ENCODE assay signal across 25 cellular contexts in the genomic region with DNA sequence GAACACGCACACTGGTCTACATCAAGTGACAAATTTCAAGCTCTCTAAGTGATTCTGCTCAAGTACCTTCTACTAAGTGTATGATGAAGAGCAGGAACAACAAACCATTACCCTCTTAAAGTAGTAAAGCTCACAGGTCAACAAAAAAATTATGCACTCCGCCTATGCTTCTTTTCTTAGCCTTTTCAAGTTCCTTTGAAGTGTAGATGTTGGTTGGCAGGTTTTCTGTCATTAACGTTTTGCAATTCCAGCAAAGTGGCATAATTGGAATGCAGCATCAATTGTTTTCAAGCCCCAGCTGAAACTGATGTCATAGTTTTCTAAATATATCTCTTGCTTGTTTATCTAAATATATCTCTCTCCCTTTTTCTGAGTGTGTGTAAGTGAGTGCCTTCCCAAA.
DNase-seq lines count a peak whose midpoint lies in the region; TF ChIP-seq lines count a peak whose summit lies in the region.
"Had no signal": no experiment of that assay in that cellular context is flagged by ENCODE, and none has a peak within 500 bp of the region (broad histone marks: within the 10 kb centered on the region; RNA-seq: fewer than 3 reads in every experiment).

No MANE protein-coding gene starts in this region.

- TF ChIP-seq RAD21 in neural cell (conservative IDR thresholded peaks at IDR 0.05): no peak

- H3K9ac ChIP-seq in neural cell (ENCODE audit: low read length): no peak overlapping the region

- H3K9me3 ChIP-seq in neural cell (ENCODE audit: low read length): peaks cover 4% of the 10 kb centered on the region
- H3K9me3 ChIP-seq: pancreas, right atrium auricular region, transverse colon had no signal

- H3K4me3 ChIP-seq in fibroblast of pulmonary artery (replicated peaks; ENCODE audit: low read depth, low read length) (no peak overlapping the region), neural cell (ENCODE audit: low read length) (no peak overlapping the region)
- H3K4me3 ChIP-seq: mucosa of descending colon, pancreas, right atrium auricular region, transverse colon had no signal

- no peaks in the 10 kb centered on the region for H4K20me1 ChIP-seq in neural cell (ENCODE audit: insufficient read depth)

- TF ChIP-seq CTCF in fibroblast of pulmonary artery (IDR thresholded peaks at IDR 0.05; ENCODE audit: low read length, missing control alignments): no peak
- TF ChIP-seq CTCF in neural cell (IDR thresholded peaks at IDR 0.05; ENCODE audit: poor library complexity, severe bottlenecking): no peak

- no peak overlapping the region for H2AFZ ChIP-seq in neural cell (ENCODE audit: low read depth, low read length)

- H3K27me3 ChIP-seq in neural cell (ENCODE audit: insufficient read depth, low read depth, low read length): no peaks in the 10 kb centered on the region
- H3K27me3 ChIP-seq: pancreas, right atrium auricular region, transverse colon had no signal

- no peaks in the 10 kb centered on the region for H3K36me3 ChIP-seq in neural cell (ENCODE audit: insufficient read depth, low read length)
- H3K36me3 ChIP-seq: pancreas, right atrium auricular region, transverse colon had no signal

- no peak for TF ChIP-seq EP300 in neural cell (conservative IDR thresholded peaks at IDR 0.05; ENCODE audit: poor library complexity, severe bottlenecking)

- no peaks in the 10 kb centered on the region for H3F3A ChIP-seq in neural cell (ENCODE audit: insufficient read depth, low read length, poor library complexity, severe bottlenecking)

- no peaks in the 10 kb centered on the region for H3K9me2 ChIP-seq in neural cell (ENCODE audit: insufficient read depth, low read length)

- no peaks in the 10 kb centered on the region for H3K79me2 ChIP-seq in neural cell (replicated peaks; ENCODE audit: insufficient read depth, low read length)

- H3K4me2 ChIP-seq in neural cell (ENCODE audit: low read length): no peak overlapping the region

- DNase-seq in DMS53 (lab: John Stamatoyannopoulos, UW) (peak; percentile 67), NCI-H1436 treated with DMSO at 0.1 percent for 48 hours (lab: John Stamatoyannopoulos, UW) (peak; percentile 19), fibroblast of pulmonary artery (ENCODE audit: low read depth) (peak; percentile 3), NCI-H2196 treated with DMSO at 0.1 percent for 48 hours (lab: John Stamatoyannopoulos, UW; ENCODE audit: unreplicated experiment) (no peak), HPDE6-E6E7 (ENCODE audit: extremely low spot score) (no peak), D341Med (ENCODE audit: low spot score) (no peak)
- DNase-seq: activated CD4-positive, alpha-beta T cell treated with anti-CD3 and anti-CD28 coated beads, Interleukin-2, amount 10 ng/mL, durations not matched to agents 24 days and 14 days; activated gamma-delta T cell; activated naive CD8-positive, alpha-beta T cell treated with anti-CD3 and anti-CD28 coated beads, Interleukin-2, amount 10 ng/mL, durations not matched to agents 7 days and 5 days; activated T-cell treated with anti-CD3 and anti-CD28 coated beads, Interleukin-2, amount 50 U/mL, for 24 hours; Calu3; central memory CD4-positive, alpha-beta T cell; EL; hypothalamus; mucosa of descending colon; NCI-H1092; NCI-H2081 treated with DMSO at 0.1 percent for 48 hours; NCI-H524; pancreas; Right ventricle myocardium superior; stimulated activated CD4-positive, alpha-beta T cell treated with anti-CD3 and anti-CD28 coated beads, Interleukin-2, amount 100 ng/mL, for 48 hours; T-helper 9 cell; transverse colon had no signal

- peak overlapping the region; percentile 54 for H3K27ac ChIP-seq in neural cell (ENCODE audit: low read length)
- H3K27ac ChIP-seq: pancreas, right atrium auricular region, transverse colon had no signal

TF ChIP-seq in neural cell, 6 proteins besides CTCF, POLR2A, EP300 and RAD21:
- TF ChIP-seq POLR2AphosphoS5 (IDR thresholded peaks at IDR 0.05): no peak
- TF ChIP-seq EZH2 (IDR thresholded peaks at IDR 0.05; ENCODE audit: borderline replicate concordance, insufficient read depth, low read length, poor library complexity, severe bottlenecking): no peak
- TF ChIP-seq, protein P1, sequence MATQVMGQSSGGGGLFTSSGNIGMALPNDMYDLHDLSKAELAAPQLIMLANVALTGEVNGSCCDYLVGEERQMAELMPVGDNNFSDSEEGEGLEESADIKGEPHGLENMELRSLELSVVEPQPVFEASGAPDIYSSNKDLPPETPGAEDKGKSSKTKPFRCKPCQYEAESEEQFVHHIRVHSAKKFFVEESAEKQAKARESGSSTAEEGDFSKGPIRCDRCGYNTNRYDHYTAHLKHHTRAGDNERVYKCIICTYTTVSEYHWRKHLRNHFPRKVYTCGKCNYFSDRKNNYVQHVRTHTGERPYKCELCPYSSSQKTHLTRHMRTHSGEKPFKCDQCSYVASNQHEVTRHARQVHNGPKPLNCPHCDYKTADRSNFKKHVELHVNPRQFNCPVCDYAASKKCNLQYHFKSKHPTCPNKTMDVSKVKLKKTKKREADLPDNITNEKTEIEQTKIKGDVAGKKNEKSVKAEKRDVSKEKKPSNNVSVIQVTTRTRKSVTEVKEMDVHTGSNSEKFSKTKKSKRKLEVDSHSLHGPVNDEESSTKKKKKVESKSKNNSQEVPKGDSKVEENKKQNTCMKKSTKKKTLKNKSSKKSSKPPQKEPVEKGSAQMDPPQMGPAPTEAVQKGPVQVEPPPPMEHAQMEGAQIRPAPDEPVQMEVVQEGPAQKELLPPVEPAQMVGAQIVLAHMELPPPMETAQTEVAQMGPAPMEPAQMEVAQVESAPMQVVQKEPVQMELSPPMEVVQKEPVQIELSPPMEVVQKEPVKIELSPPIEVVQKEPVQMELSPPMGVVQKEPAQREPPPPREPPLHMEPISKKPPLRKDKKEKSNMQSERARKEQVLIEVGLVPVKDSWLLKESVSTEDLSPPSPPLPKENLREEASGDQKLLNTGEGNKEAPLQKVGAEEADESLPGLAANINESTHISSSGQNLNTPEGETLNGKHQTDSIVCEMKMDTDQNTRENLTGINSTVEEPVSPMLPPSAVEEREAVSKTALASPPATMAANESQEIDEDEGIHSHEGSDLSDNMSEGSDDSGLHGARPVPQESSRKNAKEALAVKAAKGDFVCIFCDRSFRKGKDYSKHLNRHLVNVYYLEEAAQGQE (IDR thresholded peaks at IDR 0.05; ENCODE audit: borderline replicate concordance): no peak
- no peak for TF ChIP-seq SMC3 (conservative IDR thresholded peaks at IDR 0.05; ENCODE audit: poor library complexity)
- no peak for TF ChIP-seq TAF1 (IDR thresholded peaks at IDR 0.05; ENCODE audit: low read depth)
- TF ChIP-seq MXI1 (conservative IDR thresholded peaks at IDR 0.05; ENCODE audit: poor library complexity, severe bottlenecking): no peak

Comparison
In these comparisons a context has a peak if more than half of its experiments do, and no peak if none do; other contexts are left out.
1. DNase-seq: peak in DMS53 (single experiment), NCI-H1436 treated with DMSO at 0.1 percent for 48 hours (single experiment) and fibroblast of pulmonary artery (single experiment); none in NCI-H2196 treated with DMSO at 0.1 percent for 48 hours (single experiment), HPDE6-E6E7 (single experiment) and D341Med (single experiment).